34 cellular contexts compared by ENCODE assay signal in the genomic region with DNA sequence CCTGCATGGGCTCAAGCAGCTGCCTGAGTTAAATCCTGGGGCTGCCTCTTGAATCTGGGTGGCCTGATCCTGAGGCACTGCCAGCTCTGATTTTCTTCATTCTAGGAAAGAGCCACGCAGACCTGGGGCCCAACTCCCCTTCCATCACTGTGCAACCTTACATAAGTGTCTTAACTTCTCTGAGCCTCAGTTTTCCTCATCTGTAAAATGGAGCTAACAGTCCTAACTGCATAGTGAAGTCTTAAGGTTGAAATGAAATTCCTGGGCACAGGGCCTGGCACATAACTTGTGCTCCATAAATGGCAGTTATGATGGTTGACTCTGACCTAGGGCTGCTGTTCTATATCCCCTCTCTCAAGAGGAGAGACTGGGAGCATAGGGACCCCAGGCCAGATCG.
"Had no signal": no experiment of that assay in that cellular context is flagged by ENCODE, and none has a peak within 500 bp of the region (broad histone marks: within the 10 kb centered on the region; RNA-seq: fewer than 3 reads in every experiment).

No MANE protein-coding gene starts in this region.

- H3K4me1 ChIP-seq: Peyer's patch had no signal

- H3K4me3 Mint-ChIP-seq: activated B cell treated with CpG ODN at 0.5 μM for 24 hours; activated CD4-positive, alpha-beta memory T cell treated with anti-CD3 and anti-CD28 coated beads, Interleukin-2, amount 10 ng/mL, durations not matched to agents 7 days and 5 days; activated CD8-positive, alpha-beta memory T cell treated with anti-CD3 and anti-CD28 coated beads, Interleukin-2, amount 10 ng/mL, durations not matched to agents 7 days and 5 days; activated naive CD8-positive, alpha-beta T cell treated with anti-CD3 and anti-CD28 coated beads for 36 hours; T-cell had no signal

- H3K27ac Mint-ChIP-seq: activated B cell treated with CpG ODN at 0.5 μM for 24 hours; activated CD4-positive, alpha-beta memory T cell treated with anti-CD3 and anti-CD28 coated beads, Interleukin-2, amount 10 ng/mL, durations not matched to agents 7 days and 5 days; activated CD8-positive, alpha-beta memory T cell treated with anti-CD3 and anti-CD28 coated beads, Interleukin-2, amount 10 ng/mL, durations not matched to agents 7 days and 5 days; activated naive CD8-positive, alpha-beta T cell treated with anti-CD3 and anti-CD28 coated beads for 36 hours; T-cell; T-helper 17 cell had no signal

- ATAC-seq: activated CD8-positive, alpha-beta memory T cell treated with anti-CD3 and anti-CD28 coated beads, Interleukin-2, amount 10 ng/mL, durations not matched to agents 7 days and 5 days; PC-3; SK-N-SH treated with all-trans-retinoic acid at 6 μM for 48 hours; T-cell; T-helper 17 cell had no signal

- DNase-seq: activated B cell treated with CpG ODN at 0.5 μM for 24 hours; activated CD4-positive, alpha-beta memory T cell treated with anti-CD3 and anti-CD28 coated beads, Interleukin-2, amount 10 ng/mL, durations not matched to agents 7 days and 5 days; activated CD4-positive, alpha-beta T cell treated with anti-CD3 and anti-CD28 coated beads for 48 hours; activated CD4-positive, CD25-positive, alpha-beta regulatory T cell treated with anti-CD3 and anti-CD28 coated beads, Interleukin-2, amount 50 U/mL, for 72 hours; activated CD8-positive, alpha-beta memory T cell treated with anti-CD3 and anti-CD28 coated beads for 24 hours; activated CD8-positive, alpha-beta memory T cell treated with anti-CD3 and anti-CD28 coated beads, Interleukin-2, amount 10 ng/mL, durations not matched to agents 7 days and 5 days; activated CD8-positive, alpha-beta memory T cell treated with anti-CD3 and anti-CD28 coated beads, Interleukin-2, amount 50 U/mL, for 48 hours; activated effector memory CD4-positive, alpha-beta T cell treated with Interleukin-2 at 50 U/mL for 16 hours; activated naive CD4-positive, alpha-beta T cell treated with anti-CD3 and anti-CD28 coated beads, Interleukin-2, amount 50 U/mL, for 16 hours; activated naive CD8-positive, alpha-beta T cell treated with anti-CD3 and anti-CD28 coated beads for 36 hours; activated T-cell treated with anti-CD3 and anti-CD28 coated beads, Interleukin-2, amount 50 U/mL, for 48 hours; amniotic stem cell; brain microvascular endothelial cell; central memory CD4-positive, alpha-beta T cell; Karpas-422; KBM-7; NCI-H1048; NCI-H1105 treated with DMSO at 0.1 percent for 48 hours; NCI-H1436; NCI-H1694; NCI-H1930; NCI-H2081 treated with DMSO at 0.1 percent for 48 hours; NCI-H345; NCI-H526; NCI-H748 treated with DMSO at 0.1 percent for 48 hours; NK-92 treated with Interleukin-12 subunit alpha and Interleukin-12 subunit beta, amount 100 ng/mL, for 24 hours; PC-3; RPMI8226; SIG-M5; T-cell; T-helper 17 cell had no signal

- H3K36me3 Mint-ChIP-seq: activated CD8-positive, alpha-beta memory T cell treated with anti-CD3 and anti-CD28 coated beads, Interleukin-2, amount 10 ng/mL, durations not matched to agents 7 days and 5 days; activated naive CD8-positive, alpha-beta T cell treated with anti-CD3 and anti-CD28 coated beads for 36 hours; T-cell had no signal

- H3K27ac ChIP-seq: brain microvascular endothelial cell, Peyer's patch, VCaP had no signal

- H3K27me3 Mint-ChIP-seq: activated B cell treated with CpG ODN at 0.5 μM for 24 hours; activated CD8-positive, alpha-beta memory T cell treated with anti-CD3 and anti-CD28 coated beads, Interleukin-2, amount 10 ng/mL, durations not matched to agents 7 days and 5 days had no signal

- H3K4me1 Mint-ChIP-seq: activated B cell treated with CpG ODN at 0.5 μM for 24 hours; activated CD4-positive, alpha-beta memory T cell treated with anti-CD3 and anti-CD28 coated beads, Interleukin-2, amount 10 ng/mL, durations not matched to agents 7 days and 5 days; activated CD8-positive, alpha-beta memory T cell treated with anti-CD3 and anti-CD28 coated beads, Interleukin-2, amount 10 ng/mL, durations not matched to agents 7 days and 5 days; activated naive CD8-positive, alpha-beta T cell treated with anti-CD3 and anti-CD28 coated beads for 36 hours; T-cell; T-helper 17 cell had no signal

- H3K27me3 ChIP-seq: brain microvascular endothelial cell, Peyer's patch had no signal

- H3K9me3 ChIP-seq: Peyer's patch had no signal
